Comparison of ENCODE assay signal across 8 cellular contexts in genomic region chr9:35646583-35647265, GRCh38. TPM values are rescaled to one million over a fixed set of nuclear protein-coding genes. Genes with fewer than 3 reads are reported as not detected.
DNase-seq lines count a peak whose midpoint lies in the region; ATAC-seq and TF ChIP-seq lines count a peak whose summit lies in the region.

No MANE protein-coding gene starts in this region.

- H3K4me1 ChIP-seq in liver (ENCODE audit: control insufficient read depth in 4 of 4, insufficient read depth in 4 of 4, low read length in 3 of 4), result peaks cover 0 to 8% (median 2%) of the 10 kb centered on the region in 4 donors

- peak; percentile 88 to 90 for TF ChIP-seq RAD21 in liver (IDR thresholded peaks at IDR 0.05)

- no peaks in the 10 kb centered on the region for H3K9me3 Mint-ChIP-seq in activated CD4-positive, alpha-beta T cell treated with anti-CD3 and anti-CD28 coated beads, Interleukin-2, amount 10 ng/mL, durations not matched to agents 7 days and 5 days

- under 1% methylated on average over 54 of the region's 54 CpGs for WGBS in liver

- peak; percentile 80 for ATAC-seq in GM19351 (IDR thresholded peaks at IDR 0.05; ENCODE audit: unreplicated experiment)
- ATAC-seq in HG03469 (IDR thresholded peaks at IDR 0.05; ENCODE audit: unreplicated experiment), result peak; percentile 62

- H3K27me3 ChIP-seq in liver (ENCODE audit: control insufficient read depth in 4 of 4, insufficient read depth in 4 of 4, low read length in 3 of 4), result no peaks in the 10 kb centered on the region

- CTCF ChIA-PET in activated CD4-positive, alpha-beta T cell treated with anti-CD3 and anti-CD28 coated beads, Interleukin-2, amount 10 ng/mL, durations not matched to agents 7 days and 5 days (lab: Charles Lee), result interaction anchor here (0.5 to 8.1 kb wide), 26 partner anchors 8 to 552 kb away, joined by 3 to 92 read pairs (median 6); partner anchors contain the start of genes ARHGEF39, CCDC107, CREB3 and RMRP

- peak overlapping the region; percentile 83 to 91 for H3K9ac ChIP-seq in liver (ENCODE audit: low read depth in 1 of 2, low read length in 2 of 2)

- H3K36me3 Mint-ChIP-seq in activated CD4-positive, alpha-beta T cell treated with anti-CD3 and anti-CD28 coated beads, Interleukin-2, amount 10 ng/mL, durations not matched to agents 7 days and 5 days (ENCODE audit: low read depth), result peaks cover 48% of the 10 kb centered on the region

- H3K27ac Mint-ChIP-seq in activated CD4-positive, alpha-beta T cell treated with anti-CD3 and anti-CD28 coated beads, Interleukin-2, amount 10 ng/mL, durations not matched to agents 7 days and 5 days, result peak overlapping the region; percentile 94

- peak; percentile 93 for TF ChIP-seq CTCF in liver (IDR thresholded peaks at IDR 0.05; ENCODE audit: low read depth, low read length, missing input control)

- H3K9me3 ChIP-seq in liver (ENCODE audit: control insufficient read depth in 4 of 4, low read length in 3 of 4), result no peaks in the 10 kb centered on the region

- H3K4me3 Mint-ChIP-seq in activated CD4-positive, alpha-beta T cell treated with anti-CD3 and anti-CD28 coated beads, Interleukin-2, amount 10 ng/mL, durations not matched to agents 7 days and 5 days, result peak overlapping the region; percentile 92

- H3K36me3 ChIP-seq in liver (ENCODE audit: control insufficient read depth in 4 of 4, insufficient read depth in 3 of 4, low read depth in 1 of 4, low read length in 3 of 4), result no peaks in the 10 kb centered on the region

- peak overlapping the region; percentile 36 to 74 (median 52) for H3K4me3 ChIP-seq in liver (ENCODE audit: low read depth in 1 of 3, low read length in 3 of 3)

- DNase-seq in CD1c-positive myeloid dendritic cell (ENCODE audit: extremely low spot score) (peak; percentile 95), NCI-H526 (lab: John Stamatoyannopoulos, UW) (peak; percentile 66 to 94), dedifferentiated amniotic fluid mesenchymal stem cell (ENCODE audit: extremely low spot score) (peak; percentile 92)
- DNase-seq in activated CD4-positive, alpha-beta T cell treated with anti-CD3 and anti-CD28 coated beads, Interleukin-2, amount 10 ng/mL, durations not matched to agents 7 days and 5 days, result peak; percentile 94
- peak; percentile 93 for DNase-seq in stimulated activated CD4-positive, alpha-beta T cell treated with anti-CD3 and anti-CD28 coated beads, Interleukin-4, amount 100 ng/mL, for 1 hour

- no peaks in the 10 kb centered on the region for H3K27me3 Mint-ChIP-seq in activated CD4-positive, alpha-beta T cell treated with anti-CD3 and anti-CD28 coated beads, Interleukin-2, amount 10 ng/mL, durations not matched to agents 7 days and 5 days

- H3K4me1 Mint-ChIP-seq in activated CD4-positive, alpha-beta T cell treated with anti-CD3 and anti-CD28 coated beads, Interleukin-2, amount 10 ng/mL, durations not matched to agents 7 days and 5 days, result peaks cover 64% of the 10 kb centered on the region

- H3K27ac ChIP-seq in liver (ENCODE audit: low read depth in 1 of 2, low read length in 2 of 2), result peak overlapping the region; percentile 70 to 82

- POLR2A ChIA-PET in activated CD4-positive, alpha-beta T cell treated with anti-CD3 and anti-CD28 coated beads, Interleukin-2, amount 10 ng/mL, durations not matched to agents 7 days and 5 days (lab: Charles Lee), result interaction anchor here (0.9 to 1.8 kb wide), 4 partner anchors 18 to 43 kb away, joined by 3 to 9 read pairs (median 4); partner anchors contain the start of gene ARHGEF39

TF ChIP-seq in liver, 16 proteins besides CTCF, POLR2A, EP300 and RAD21:
- no peak for TF ChIP-seq EGR1 (IDR thresholded peaks at IDR 0.05; ENCODE audit: low read depth in 2 of 2)
- TF ChIP-seq YY1 (IDR thresholded peaks at IDR 0.05), result peak; percentile 60
- TF ChIP-seq REST (IDR thresholded peaks at IDR 0.05), result no peak
- peak; percentile 24 for TF ChIP-seq TAF1 (conservative IDR thresholded peaks at IDR 0.05)
- TF ChIP-seq ZBTB33 (IDR thresholded peaks at IDR 0.05), result no peak
- no peak for TF ChIP-seq GABPA (IDR thresholded peaks at IDR 0.05 in 1 of 2, conservative IDR thresholded peaks at IDR 0.05 in 1 of 2)
TF ChIP-seq in liver: peak in this region for 2.

RNA-seq across cellular contexts. Expression of gene SIT1, which starts 4.0 kb away (rescaled TPM):
- 100 to 1,000 TPM; 195 to 202 TPM for total RNA-seq in activated CD4-positive, alpha-beta T cell treated with anti-CD3 and anti-CD28 coated beads, Interleukin-2, amount 10 ng/mL, durations not matched to agents 7 days and 5 days
- total RNA-seq in liver, result 1 to 10 TPM in 1 of 2 donors, under 1 TPM in 1; 0.25 to 1.1 TPM
- polyA plus RNA-seq in liver, result under 1 TPM; 0.17 to 0.44 TPM

RNA-seq across cellular contexts. Expression of gene RMRP, which starts 11.1 kb away (rescaled TPM):
- total RNA-seq in activated CD4-positive, alpha-beta T cell treated with anti-CD3 and anti-CD28 coated beads, Interleukin-2, amount 10 ng/mL, durations not matched to agents 7 days and 5 days, result over 10,000 TPM in 1 of 2 experiments, 1,000 to 10,000 TPM in 1; 1,959 to 11,185 TPM
- over 10,000 TPM in 1 of 2 donors, 1,000 to 10,000 TPM in 1; 5,304 to 67,037 TPM for total RNA-seq in liver
- polyA plus RNA-seq in liver, result 10 to 100 TPM in 1 of 2 donors, 1 to 10 TPM in 1; 5.3 to 50.9 TPM

RNA-seq across cellular contexts. Expression of gene CCDC107, which starts 11.4 kb away (rescaled TPM):
- total RNA-seq in activated CD4-positive, alpha-beta T cell treated with anti-CD3 and anti-CD28 coated beads, Interleukin-2, amount 10 ng/mL, durations not matched to agents 7 days and 5 days, result 10 to 100 TPM; 30.7 to 30.9 TPM
- 1 to 10 TPM; 5.4 to 6.7 TPM for total RNA-seq in liver
- polyA plus RNA-seq in liver, result 10 to 100 TPM; 14.2 to 20.2 TPM

RNA-seq across cellular contexts. Expression of gene ARHGEF39, which starts 18.3 kb away (rescaled TPM):
- 10 to 100 TPM; 11.8 to 13.5 TPM for total RNA-seq in activated CD4-positive, alpha-beta T cell treated with anti-CD3 and anti-CD28 coated beads, Interleukin-2, amount 10 ng/mL, durations not matched to agents 7 days and 5 days
- total RNA-seq in liver, result 1 to 10 TPM in 1 of 2 donors, under 1 TPM in 1; under 0.01 to 7.4 TPM
- under 1 TPM; 0.74 TPM for polyA plus RNA-seq in liver

RNA-seq across cellular contexts. Expression of gene CA9, which starts 27.0 kb away (rescaled TPM):
- total RNA-seq in activated CD4-positive, alpha-beta T cell treated with anti-CD3 and anti-CD28 coated beads, Interleukin-2, amount 10 ng/mL, durations not matched to agents 7 days and 5 days, result under 1 TPM in 1 of 2 experiments, not detected in 1; 0.40 TPM
- under 1 TPM; 0.47 to 0.67 TPM for total RNA-seq in liver
- polyA plus RNA-seq in liver, result 1 to 10 TPM in 1 of 2 donors, under 1 TPM in 1; 0.93 to 2.2 TPM

Comparison
In these comparisons a context has a peak if more than half of its experiments do, and no peak if none do; other contexts are left out.
1. Peak in every context shown above with its lines: DNase-seq, ATAC-seq, H3K4me3 ChIP-seq and H3K27ac ChIP-seq.
2. RNA of gene SIT1, which starts 4.0 kb away (total RNA-seq): 195 to 202 TPM in activated CD4-positive, alpha-beta T cell treated with anti-CD3 and anti-CD28 coated beads, Interleukin-2, amount 10 ng/mL, durations not matched to agents 7 days and 5 days; 0.25 to 1.1 TPM in liver; every median in the first group is over 10 times any median in the second.
3. RNA of gene CCDC107, which starts 11.4 kb away (total RNA-seq): 30.7 to 30.9 TPM in activated CD4-positive, alpha-beta T cell treated with anti-CD3 and anti-CD28 coated beads, Interleukin-2, amount 10 ng/mL, durations not matched to agents 7 days and 5 days; 5.4 to 6.7 TPM in liver; every median in the first group is over 4 times any median in the second.